ENCODE assay signal across 9 cellular contexts in the genomic region with DNA sequence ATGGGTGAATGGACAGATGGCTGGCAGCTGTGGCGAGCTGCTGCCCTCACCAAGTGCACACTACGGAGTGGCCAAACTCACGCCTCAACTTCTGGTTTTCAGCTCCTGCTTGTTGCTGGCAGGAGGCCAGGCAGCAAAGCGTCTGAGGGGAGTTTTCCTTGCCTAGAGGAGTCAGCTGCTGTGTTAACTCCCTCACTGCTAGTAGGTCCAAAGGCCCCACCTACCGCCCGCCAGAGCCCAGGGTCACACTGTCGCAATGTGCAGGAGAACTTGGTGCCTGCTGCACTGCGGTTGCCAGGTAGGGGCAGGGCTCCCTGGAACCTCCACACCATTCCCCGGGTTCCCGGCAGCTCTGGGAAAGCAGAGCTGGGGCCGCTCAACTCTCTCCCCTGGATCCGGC. TPM values are rescaled to one million over a fixed set of nuclear protein-coding genes. Genes with fewer than 3 reads are reported as not detected.
DNase-seq lines count a peak whose midpoint lies in the region; ATAC-seq, FAIRE-seq and TF ChIP-seq lines count a peak whose summit lies in the region.
"Not testable (repeated sequence)": the region's sequence is repeated elsewhere in the genome, so short reads cannot be mapped to it uniquely, and the experiment has no call there.
"Had no signal": no experiment of that assay in that cellular context is flagged by ENCODE, and none has a peak within 500 bp of the region (broad histone marks: within the 10 kb centered on the region; RNA-seq: fewer than 3 reads in every experiment).

A gene with protein sequence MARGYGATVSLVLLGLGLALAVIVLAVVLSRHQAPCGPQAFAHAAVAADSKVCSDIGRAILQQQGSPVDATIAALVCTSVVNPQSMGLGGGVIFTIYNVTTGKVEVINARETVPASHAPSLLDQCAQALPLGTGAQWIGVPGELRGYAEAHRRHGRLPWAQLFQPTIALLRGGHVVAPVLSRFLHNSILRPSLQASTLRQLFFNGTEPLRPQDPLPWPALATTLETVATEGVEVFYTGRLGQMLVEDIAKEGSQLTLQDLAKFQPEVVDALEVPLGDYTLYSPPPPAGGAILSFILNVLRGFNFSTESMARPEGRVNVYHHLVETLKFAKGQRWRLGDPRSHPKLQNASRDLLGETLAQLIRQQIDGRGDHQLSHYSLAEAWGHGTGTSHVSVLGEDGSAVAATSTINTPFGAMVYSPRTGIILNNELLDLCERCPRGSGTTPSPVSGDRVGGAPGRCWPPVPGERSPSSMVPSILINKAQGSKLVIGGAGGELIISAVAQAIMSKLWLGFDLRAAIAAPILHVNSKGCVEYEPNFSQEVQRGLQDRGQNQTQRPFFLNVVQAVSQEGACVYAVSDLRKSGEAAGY (minus strand): TSS at position 73 of the 400 bp plus-strand sequence. CDS start 357 bp downstream, outside the sequence.

- H3K9me3 Mint-ChIP-seq in brain, result not testable (repeated sequence)

- in situ Hi-C loops in HepG2 (cut with HindIII; ENCODE audit: extremely low pct_ligation_motif_present, low pct_unique_long_range_greater_than_20kb), result loop anchor here (5.0 kb wide), 1 partner anchor 58 kb away; no protein-coding TSS in a partner anchor

- H3K27me3 Mint-ChIP-seq in brain, result not testable (repeated sequence)

- TF ChIP-seq EP300 in HepG2 (IDR thresholded peaks at IDR 0.05; ENCODE audit: low read depth in 2 of 2, low read length in 2 of 2); HepG2 (CRISPR knock-in tag; IDR thresholded peaks at IDR 0.05; ENCODE audit: borderline replicate concordance): not testable (repeated sequence)

- H3K4me3 Mint-ChIP-seq in brain, result peak within 1 kb of the TSS in 4 of 5 experiments; percentile 1 to 62 (median 32)

- H3K27me3 ChIP-seq in BJ (ENCODE audit: control insufficient read depth, insufficient read depth, low read length); WERI-Rb-1 (ENCODE audit: insufficient read depth, low read depth, severe bottlenecking); HepG2 (ENCODE audit: control insufficient read depth in 1 of 2, insufficient read depth in 2 of 2, low read length in 2 of 2); pancreas: not testable (repeated sequence)

- peak; percentile 52 for FAIRE-seq in HepG2 (lab: Jason Lieb, UNC)
- not testable (repeated sequence) for FAIRE-seq in pancreas (lab: Jason Lieb, UNC)

- 0 out of 2 replicates have a peak within 1 kb of the TSS, but pooled peaks have one; percentile 14 for H3K9ac ChIP-seq in HepG2 (ENCODE audit: insufficient read depth, low read depth, low read length)

- BruUV-seq in HepG2 (replicated peaks; lab: Mats Ljungman, UMichigan), result not testable (repeated sequence)

- peaks cover 37% of the 10 kb centered on the region for H3K4me1 Mint-ChIP-seq in brain

- peak within 1 kb of the TSS; percentile 57 to 88 (median 77) for H3K27ac Mint-ChIP-seq in brain

- H3K36me3 Mint-ChIP-seq in brain, result not testable (repeated sequence)

- DNase-seq in BJ (ENCODE audit: low read depth); WERI-Rb-1: not testable (repeated sequence)
- DNase-seq in NB4 (ENCODE audit: low read depth), result peak; percentile 75
- DNase-seq in fibroblast of mammary gland (ENCODE audit: low read depth), result peak; percentile 74
- DNase-seq in HepG2 (ENCODE audit: low spot score), result peak; percentile 55
- DNase-seq in pancreas, result peak in 1 of 6 donors; percentile 70
- peak in 1 of 49 donors; percentile 17 for DNase-seq in substantia nigra (lab: John Stamatoyannopoulos, UW)

- not testable (repeated sequence) for H3K79me2 ChIP-seq in HepG2 (ENCODE audit: insufficient read depth, low read length)

- POLR2A ChIA-PET in BJ (lab: Charles Lee); HepG2 (lab: Yijun Ruan, JAX): not testable (repeated sequence)

- not testable (repeated sequence) for H3K36me3 ChIP-seq in BJ (ENCODE audit: control insufficient read depth, insufficient read depth, low read length); WERI-Rb-1; HepG2 (replicated peaks in 1 of 2; ENCODE audit: control insufficient read depth in 1 of 2, insufficient read depth in 2 of 2, low read length in 2 of 2); pancreas

- CTCF ChIA-PET in BJ (lab: Yijun Ruan, JAX), result interaction anchor here (1.4 to 7.3 kb wide), 4 partner anchors 10 to 64 kb away, joined by 3 to 92 read pairs (median 4); no protein-coding TSS in a partner anchor
- CTCF ChIA-PET in HepG2 (lab: Yijun Ruan, JAX; ENCODE audit: low intra/inter-chr PET ratio, low total read pairs), result not testable (repeated sequence)

- H3K4me3 ChIP-seq in BJ (ENCODE audit: low read depth, low read length); WERI-Rb-1 (ENCODE audit: low read depth, low read length): not testable (repeated sequence)
- H3K4me3 ChIP-seq in NB4 (ENCODE audit: low read depth, low read length), result peak within 1 kb of the TSS; percentile 43
- peak within 1 kb of the TSS; percentile 60 for H3K4me3 ChIP-seq in fibroblast of mammary gland (ENCODE audit: control insufficient read depth, low read depth, low read length)
- H3K4me3 ChIP-seq in HepG2 (replicated peaks in 1 of 3; ENCODE audit: insufficient read depth in 1 of 3, low read depth in 2 of 3, low read length in 3 of 3), result peak within 1 kb of the TSS in 2 of 3 experiments; percentile 49 to 68; a peak in 4 of 6 replicates
- peak within 1 kb of the TSS in 1 of 4 donors; percentile 17 for H3K4me3 ChIP-seq in pancreas

- H3K27ac ChIP-seq in WERI-Rb-1 (peak within 1 kb of the TSS; percentile 86), pancreas (peak within 1 kb of the TSS in 1 of 4 donors; percentile 27), substantia nigra (ENCODE audit: low read depth, low read length, poor library complexity, severe bottlenecking) (peak within 1 kb of the TSS; percentile 21)
- H3K27ac ChIP-seq in HepG2 (ENCODE audit: extremely low read length, insufficient read depth, low read length), result not testable (repeated sequence)

- 0% methylated on average over 2 of the region's 12 CpGs for WGBS in HepG2 (ENCODE audit: low lambda C conversion rate)
- WGBS in pancreas, 2 donors, result 26% methylated on average over 9 to 12 of the region's 12 CpGs

- ATAC-seq in HepG2, result peak; percentile 45
- not testable (repeated sequence) for ATAC-seq in pancreas

- not testable (repeated sequence) for TF ChIP-seq RAD21 in HepG2 (CRISPR knock-in tag; IDR thresholded peaks at IDR 0.05)

- H2AFZ ChIP-seq in HepG2 (ENCODE audit: low read length), result not testable (repeated sequence)

- intact Hi-C loops in HepG2 (cut with micrococcal nuclease; ENCODE audit: unreplicated experiment) (loop anchor here (10.0 kb wide), 1 partner anchor 290 kb away; no protein-coding TSS in a partner anchor), pancreas (cut with DNase I) (loop anchor here in 1 of 3 donors (5.0 kb wide), 1 partner anchor 53 kb away; no protein-coding TSS in a partner anchor)

- H3K4me2 ChIP-seq in HepG2 (ENCODE audit: low read depth, low read length), result peak within 1 kb of the TSS; percentile 65

- not testable (repeated sequence) for H3K9me3 ChIP-seq in WERI-Rb-1 (ENCODE audit: severe bottlenecking); HepG2 (ENCODE audit: low read length); pancreas

- not testable (repeated sequence) for TF ChIP-seq POLR2A in NB4 (IDR thresholded peaks at IDR 0.05; ENCODE audit: extremely low read depth, insufficient read length); HepG2 (IDR thresholded peaks at IDR 0.05; ENCODE audit: insufficient read depth in 1 of 2, low read depth in 2 of 2, low read length in 2 of 2)

- peaks cover 56% of the 10 kb centered on the region for H3K4me1 ChIP-seq in HepG2 (ENCODE audit: insufficient read depth, low read length)
- not testable (repeated sequence) for H3K4me1 ChIP-seq in pancreas

- not testable (repeated sequence) for H4K20me1 ChIP-seq in HepG2 (ENCODE audit: insufficient read depth, low read length)

- not testable (repeated sequence) for TF ChIP-seq CTCF in BJ (IDR thresholded peaks at IDR 0.05; ENCODE audit: insufficient read depth, low read depth, low read length); NB4 (IDR thresholded peaks at IDR 0.05; ENCODE audit: low read depth, low read length); WERI-Rb-1 (IDR thresholded peaks at IDR 0.05; ENCODE audit: low read depth, low read length); brain (conservative IDR thresholded peaks at IDR 0.05); fibroblast of mammary gland (conservative IDR thresholded peaks at IDR 0.05; ENCODE audit: control insufficient read depth, insufficient read depth, low read depth, low read length); pancreas (IDR thresholded peaks at IDR 0.05)
- peak; percentile 49 for TF ChIP-seq CTCF in HepG2 (CRISPR knock-in tag; IDR thresholded peaks at IDR 0.05)

RNA-seq across cellular contexts. Expression of the gene that starts here (rescaled TPM):
- polyA plus RNA-seq in BJ (2011; rRNA removed) (13.3 and 29.1 TPM in 2 replicates), brain (ENCODE audit: insufficient read depth, low read depth, low replicate concordance) (45.0 TPM), HepG2 (2011; rRNA removed) (2.1 and 3.1 TPM in 2 replicates), pancreas (10 to 100 TPM; 12.3 to 15.9 TPM)
- polyA minus RNA-seq in BJ (2011; rRNA and poly(A)+ RNA removed), result 7.8 and 9.9 TPM in 2 replicates
- total RNA-seq in HepG2 (2016; rRNA removed; fragmentation: Illumina TruSeq; extraction: Trizol) (0.35 and 0.69 TPM in 2 replicates), pancreas (10 to 100 TPM in 4 of 6 donors, 1 to 10 TPM in 2; 2.3 to 18.3 (median 11.4) TPM)
- not detected in 2 replicates for total RNA-seq in HepG2 (2016; cell fraction: cytosol; rRNA removed; fragmentation: Illumina TruSeq; extraction: Trizol; ENCODE audit: low read depth)
- total RNA-seq in HepG2 (2016; cell fraction: insoluble cytoplasmic fraction; rRNA removed; fragmentation: Illumina TruSeq; extraction: Trizol), result 0.15 and 0.56 TPM in 2 replicates
- total RNA-seq in HepG2 (2016; cell fraction: membrane; rRNA removed; fragmentation: Illumina TruSeq; extraction: Trizol), result 0.15 and 0.17 TPM in 2 replicates
- total RNA-seq in HepG2 (2016; cell fraction: nucleus; rRNA removed; fragmentation: Illumina TruSeq; extraction: Trizol), result 0.34 and 0.96 TPM in 2 replicates
- polyA plus RNA-seq in HepG2 (2011; cell fraction: cytosol; rRNA removed), result 2.3 and 3.5 TPM in 2 replicates
- polyA plus RNA-seq in HepG2 (2011; cell fraction: nucleus; rRNA removed), result 13.6 and 29.0 TPM in 2 replicates
- 0.55 and 1.0 TPM in 2 replicates for polyA plus RNA-seq in HepG2 (2012)
- 0.11 and 0.16 TPM in 2 replicates for polyA plus RNA-seq in HepG2 (2016; cell fraction: cytosol; fragmentation: Illumina TruSeq; extraction: Trizol; ENCODE audit: low read depth)
- polyA plus RNA-seq in HepG2 (2016; cell fraction: insoluble cytoplasmic fraction; fragmentation: Illumina TruSeq; extraction: Trizol; ENCODE audit: low read depth), result 0.19 TPM in 1 of 2 replicates, not detected in the other
- polyA plus RNA-seq in HepG2 (2016; cell fraction: membrane; fragmentation: Illumina TruSeq; extraction: Trizol; ENCODE audit: low read depth), result 0.35 TPM in 1 of 2 replicates, not detected in the other
- 2.3 and 3.8 TPM in 2 replicates for polyA plus RNA-seq in HepG2 (2016; cell fraction: nucleus; fragmentation: Illumina TruSeq; extraction: Trizol; ENCODE audit: insufficient read depth, low read depth)
- 0.42 and 7.4 TPM in 2 replicates for polyA minus RNA-seq in HepG2 (2011; rRNA and poly(A)+ RNA removed; ENCODE audit: low replicate concordance)
- polyA minus RNA-seq in HepG2 (2011; cell fraction: cytosol; rRNA and poly(A)+ RNA removed), result 1.7 and 1.8 TPM in 2 replicates
- polyA minus RNA-seq in HepG2 (2011; cell fraction: nucleus; rRNA and poly(A)+ RNA removed), result 2.4 and 3.9 TPM in 2 replicates
- total RNA-seq: activated naive CD8-positive, alpha-beta T cell treated with anti-CD3 and anti-CD28 coated beads for 36 hours had no signal
